1 cellular context compared by ENCODE assay signal in the genomic region with DNA sequence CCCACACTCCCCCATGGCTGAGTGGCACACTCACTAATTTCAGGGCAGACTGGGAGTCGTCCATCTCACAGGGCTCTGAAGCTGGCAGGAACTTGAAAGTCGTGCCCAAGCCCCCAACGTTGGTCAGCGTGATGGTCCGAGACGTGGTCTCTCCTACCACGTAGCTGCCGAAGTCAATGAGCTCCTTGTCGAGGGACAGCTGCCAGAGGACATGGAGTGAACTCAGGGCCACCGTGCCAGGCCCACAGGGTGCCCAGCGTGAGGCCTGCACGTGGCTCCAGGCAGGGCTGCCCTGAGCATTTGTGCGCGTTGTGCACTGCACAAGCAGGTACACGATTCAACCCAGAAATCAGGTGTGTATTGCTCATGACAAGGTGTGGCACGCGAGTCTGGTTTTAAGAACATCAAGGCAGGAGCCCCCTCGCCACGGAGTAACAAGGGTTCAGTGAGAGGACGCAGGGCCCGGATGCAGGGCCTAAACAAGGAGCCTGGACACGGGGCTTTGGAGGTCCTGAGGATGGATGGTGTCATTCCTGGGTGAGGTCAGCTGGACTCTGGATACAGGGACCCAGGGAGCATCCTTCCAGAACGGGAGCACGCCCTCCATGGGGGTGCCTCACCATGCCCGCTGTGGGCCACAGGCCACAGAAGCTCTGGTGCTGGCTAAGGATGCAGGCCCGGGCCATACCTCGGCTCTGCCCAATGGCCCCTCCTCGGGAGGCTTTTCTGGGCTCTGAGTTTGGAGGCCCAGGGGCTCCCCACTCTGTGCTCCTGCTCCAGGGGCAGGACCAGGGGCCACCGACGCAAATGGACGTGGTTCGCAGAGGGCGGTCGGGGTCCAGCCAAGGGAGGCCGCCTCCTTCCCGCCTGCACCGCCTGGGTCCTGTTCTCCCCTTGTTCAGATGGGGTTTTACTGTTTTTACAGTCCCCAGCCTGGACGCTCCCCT.
TF ChIP-seq lines count a peak whose summit lies in the region.

No MANE protein-coding gene starts in this region.

TF ChIP-seq in HepG2, 621 proteins besides CTCF, POLR2A, EP300 and RAD21:
- no peak for TF ChIP-seq ZNF709 (CRISPR knock-in tag; IDR thresholded peaks at IDR 0.05)
- TF ChIP-seq AGO2 (optimal IDR thresholded peaks at IDR 0.05; ENCODE audit: low read depth, low read length), result peak; percentile 25
- TF ChIP-seq, protein P1, sequence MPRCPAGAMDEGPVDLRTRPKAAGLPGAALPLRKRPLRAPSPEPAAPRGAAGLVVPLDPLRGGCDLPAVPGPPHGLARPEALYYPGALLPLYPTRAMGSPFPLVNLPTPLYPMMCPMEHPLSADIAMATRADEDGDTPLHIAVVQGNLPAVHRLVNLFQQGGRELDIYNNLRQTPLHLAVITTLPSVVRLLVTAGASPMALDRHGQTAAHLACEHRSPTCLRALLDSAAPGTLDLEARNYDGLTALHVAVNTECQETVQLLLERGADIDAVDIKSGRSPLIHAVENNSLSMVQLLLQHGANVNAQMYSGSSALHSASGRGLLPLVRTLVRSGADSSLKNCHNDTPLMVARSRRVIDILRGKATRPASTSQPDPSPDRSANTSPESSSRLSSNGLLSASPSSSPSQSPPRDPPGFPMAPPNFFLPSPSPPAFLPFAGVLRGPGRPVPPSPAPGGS (CRISPR knock-in tag; IDR thresholded peaks at IDR 0.05), result no peak
- no peak for TF ChIP-seq ZNF670 (CRISPR knock-in tag; IDR thresholded peaks at IDR 0.05; ENCODE audit: borderline replicate concordance)
- no peak for TF ChIP-seq ZNF251 (CRISPR knock-in tag; IDR thresholded peaks at IDR 0.05)
- TF ChIP-seq ZNF564 (CRISPR knock-in tag; IDR thresholded peaks at IDR 0.05), result 0 out of 2 replicates have a peak, but pooled peaks have one; percentile 18
- no peak for TF ChIP-seq NCOA5 (CRISPR knock-in tag; IDR thresholded peaks at IDR 0.05)
- no peak for TF ChIP-seq SYNCRIP (IDR thresholded peaks at IDR 0.05; ENCODE audit: insufficient read depth, low read depth, low read length)
- TF ChIP-seq ZBTB3 (CRISPR knock-in tag; IDR thresholded peaks at IDR 0.05; ENCODE audit: borderline replicate concordance, low read depth), result no peak
- TF ChIP-seq ZBTB38 (CRISPR knock-in tag; IDR thresholded peaks at IDR 0.05), result 0 out of 2 replicates have a peak, but pooled peaks have one; percentile 1
- 0 out of 2 replicates have a peak, but pooled peaks have one; percentile 23 for TF ChIP-seq POLR2G (IDR thresholded peaks at IDR 0.05; ENCODE audit: low read depth, low read length)
- 0 out of 2 replicates have a peak, but pooled peaks have one; percentile 13 for TF ChIP-seq SAFB2 (CRISPR knock-in tag; IDR thresholded peaks at IDR 0.05; ENCODE audit: borderline replicate concordance, low read depth)
- TF ChIP-seq NCOR1 (IDR thresholded peaks at IDR 0.05; ENCODE audit: borderline replicate concordance, low read length), result no peak
- no peak for TF ChIP-seq ATF1 (CRISPR knock-in tag; IDR thresholded peaks at IDR 0.05)
TF ChIP-seq in HepG2: peak in this region for 5.
